ENCODE assay signal across 1 cellular context in the genomic region with DNA sequence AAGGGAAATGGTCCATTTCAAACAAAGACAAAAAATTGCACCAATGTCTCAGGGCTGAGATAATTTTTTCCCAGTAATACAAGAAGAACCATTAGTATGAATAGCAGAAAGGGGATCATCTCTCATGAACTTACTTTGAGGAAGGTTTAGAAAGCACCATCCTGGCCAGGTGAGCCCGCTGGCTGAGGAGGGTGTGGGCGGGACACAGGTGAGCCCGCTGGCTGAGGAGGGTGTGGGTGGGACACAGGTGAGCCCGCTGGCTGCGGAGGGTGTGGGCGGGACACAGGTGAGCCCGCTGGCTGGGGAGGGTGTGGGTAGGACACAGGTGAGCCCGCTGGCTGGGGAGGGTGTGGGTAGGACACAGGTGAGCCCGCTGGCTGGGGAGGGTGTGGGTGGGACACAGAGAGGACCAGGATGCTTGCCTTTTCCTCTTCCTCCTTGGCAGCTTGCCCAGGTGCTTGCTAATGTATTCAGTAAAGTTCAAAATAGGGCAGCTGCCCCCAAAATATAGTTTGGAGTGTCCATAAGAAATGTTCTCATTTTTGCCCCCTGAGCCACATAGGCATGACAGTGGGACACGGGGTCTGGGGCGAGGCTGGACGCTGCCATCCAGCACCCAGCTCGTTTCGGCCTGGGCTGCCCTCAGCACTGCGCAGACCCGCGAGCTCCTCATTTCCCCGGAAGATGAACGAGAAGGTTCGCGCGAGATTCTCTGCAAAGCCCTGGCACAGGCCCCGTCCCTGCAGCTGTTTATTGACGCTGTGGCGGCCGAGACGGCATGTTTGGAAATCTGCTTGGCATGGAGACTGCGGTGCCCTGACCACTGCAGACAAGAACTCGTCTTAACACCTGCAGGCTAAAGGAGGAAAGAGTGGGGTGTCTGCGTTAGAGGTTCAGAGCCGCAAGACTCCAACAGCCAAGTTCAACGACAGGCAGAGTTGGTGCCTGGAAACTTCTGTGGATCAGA.
TF ChIP-seq lines count a peak whose summit lies in the region.

No MANE protein-coding gene starts in this region.

TF ChIP-seq in WTC11, 78 proteins besides CTCF, POLR2A, EP300 and RAD21 (continued from another document):
- TF ChIP-seq, protein P1, sequence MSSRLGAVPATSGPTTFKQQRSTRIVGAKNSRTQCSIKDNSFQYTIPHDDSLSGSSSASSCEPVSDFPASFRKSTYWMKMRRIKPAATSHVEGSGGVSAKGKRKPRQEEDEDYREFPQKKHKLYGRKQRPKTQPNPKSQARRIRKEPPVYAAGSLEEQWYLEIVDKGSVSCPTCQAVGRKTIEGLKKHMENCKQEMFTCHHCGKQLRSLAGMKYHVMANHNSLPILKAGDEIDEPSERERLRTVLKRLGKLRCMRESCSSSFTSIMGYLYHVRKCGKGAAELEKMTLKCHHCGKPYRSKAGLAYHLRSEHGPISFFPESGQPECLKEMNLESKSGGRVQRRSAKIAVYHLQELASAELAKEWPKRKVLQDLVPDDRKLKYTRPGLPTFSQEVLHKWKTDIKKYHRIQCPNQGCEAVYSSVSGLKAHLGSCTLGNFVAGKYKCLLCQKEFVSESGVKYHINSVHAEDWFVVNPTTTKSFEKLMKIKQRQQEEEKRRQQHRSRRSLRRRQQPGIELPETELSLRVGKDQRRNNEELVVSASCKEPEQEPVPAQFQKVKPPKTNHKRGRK (CRISPR knock-in tag; IDR thresholded peaks at IDR 0.05; ENCODE audit: borderline replicate concordance), result no peak
- TF ChIP-seq, protein P2, sequence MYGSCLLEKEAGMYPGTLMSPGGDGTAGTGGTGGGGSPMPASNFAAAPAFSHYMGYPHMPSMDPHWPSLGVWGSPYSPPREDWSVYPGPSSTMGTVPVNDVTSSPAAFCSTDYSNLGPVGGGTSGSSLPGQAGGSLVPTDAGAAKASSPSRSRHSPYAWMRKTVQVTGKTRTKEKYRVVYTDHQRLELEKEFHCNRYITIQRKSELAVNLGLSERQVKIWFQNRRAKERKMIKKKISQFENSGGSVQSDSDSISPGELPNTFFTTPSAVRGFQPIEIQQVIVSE (CRISPR knock-in tag; IDR thresholded peaks at IDR 0.05; ENCODE audit: borderline replicate concordance), result no peak
